8 cellular contexts compared by ENCODE assay signal in genomic region chr1:109546311-109547109, GRCh38. TPM values are rescaled to one million over a fixed set of nuclear protein-coding genes. Genes with fewer than 3 reads are reported as not detected.
DNase-seq lines count a peak whose midpoint lies in the region; ATAC-seq, FAIRE-seq and TF ChIP-seq lines count a peak whose summit lies in the region.

No MANE protein-coding gene starts in this region.

- H3K27me3 ChIP-seq in liver (ENCODE audit: control insufficient read depth in 4 of 4, insufficient read depth in 4 of 4, low read length in 3 of 4) = no peaks in the 10 kb centered on the region

- H3K9ac ChIP-seq in liver (ENCODE audit: low read depth in 1 of 2, low read length in 2 of 2) = peak overlapping the region; percentile 21 to 85

- DNase-seq in GM12891 (ENCODE audit: insufficient read length, low spot score) (peak; percentile 84), NCI-H69 (lab: John Stamatoyannopoulos, UW) (peak; percentile 86), dermis microvascular lymphatic vessel endothelial cell (ENCODE audit: low read depth in 2 of 2) (peak; percentile 85 to 89)
- DNase-seq in activated CD4-positive, alpha-beta T cell treated with anti-CD3 and anti-CD28 coated beads, Interleukin-2, amount 50 U/mL, for 24 hours (ENCODE audit: low read depth in 1 of 2, low spot score in 1 of 2) = peak; percentile 67 to 90
- DNase-seq in stimulated activated CD4-positive, alpha-beta T cell treated with anti-CD3 and anti-CD28 coated beads, Interleukin-2, amount 100 ng/mL, for 4 hours (ENCODE audit: low read depth) = peak; percentile 87

- FAIRE-seq in GM12891 (lab: Jason Lieb, UNC) = peak; percentile 84

- peak; percentile 99 to 100 for TF ChIP-seq RAD21 in liver (IDR thresholded peaks at IDR 0.05)

- peak; percentile 33 for ATAC-seq in HG03521 (IDR thresholded peaks at IDR 0.05; ENCODE audit: unreplicated experiment)
- ATAC-seq in HG03135 (IDR thresholded peaks at IDR 0.05; ENCODE audit: unreplicated experiment) = no peak

- peak; percentile 95 for TF ChIP-seq CTCF in liver (IDR thresholded peaks at IDR 0.05; ENCODE audit: low read depth, low read length, missing input control)

- H3K4me3 ChIP-seq in liver (ENCODE audit: low read depth in 1 of 3, low read length in 3 of 3) = peak overlapping the region; percentile 5 to 89 (median 87)

- WGBS in liver = 15% methylated on average over 5 of the region's 5 CpGs

- peak overlapping the region; percentile 90 to 94 for H3K27ac ChIP-seq in liver (ENCODE audit: low read depth in 1 of 2, low read length in 2 of 2)

- H3K36me3 ChIP-seq in liver (ENCODE audit: control insufficient read depth in 4 of 4, insufficient read depth in 3 of 4, low read depth in 1 of 4, low read length in 3 of 4) = no peaks in the 10 kb centered on the region

- H3K9me3 ChIP-seq in liver (ENCODE audit: control insufficient read depth in 4 of 4, low read length in 3 of 4) = no peaks in the 10 kb centered on the region

- TF ChIP-seq POLR2A in GM12891 (IDR thresholded peaks at IDR 0.05; ENCODE audit: low read depth, low read length) = no peak

- peaks cover 5 to 41% (median 29%) of the 10 kb centered on the region in 4 donors for H3K4me1 ChIP-seq in liver (ENCODE audit: control insufficient read depth in 4 of 4, insufficient read depth in 4 of 4, low read length in 3 of 4)

TF ChIP-seq in GM12891, 5 proteins besides CTCF, POLR2A, EP300 and RAD21:
- TF ChIP-seq POU2F2 (IDR thresholded peaks at IDR 0.05; ENCODE audit: low read depth, low read length) = no peak
- TF ChIP-seq SPI1 (IDR thresholded peaks at IDR 0.05; ENCODE audit: low read depth, low read length) = no peak

TF ChIP-seq in liver, 16 proteins besides CTCF, POLR2A, EP300 and RAD21:
- TF ChIP-seq SP1 (IDR thresholded peaks at IDR 0.05) (peak; percentile 26), RXRA (IDR thresholded peaks at IDR 0.05) (peak in 1 of 2 donors; percentile 26), REST (IDR thresholded peaks at IDR 0.05) (peak; percentile 40), ZBTB33 (IDR thresholded peaks at IDR 0.05) (no peak), TAF1 (conservative IDR thresholded peaks at IDR 0.05) (no peak), ATF3 (IDR thresholded peaks at IDR 0.05) (peak; percentile 45), JUND (IDR thresholded peaks at IDR 0.05) (no peak), GABPA (IDR thresholded peaks at IDR 0.05 in 1 of 2, conservative IDR thresholded peaks at IDR 0.05 in 1 of 2) (peak; percentile 46 to 75), YY1 (IDR thresholded peaks at IDR 0.05) (peak; percentile 100), HNF4A (conservative IDR thresholded peaks at IDR 0.05) (peak; percentile 37 to 64), FOXA2 (IDR thresholded peaks at IDR 0.05) (no peak), FOXA1 (IDR thresholded peaks at IDR 0.05) (no peak), EGR1 (IDR thresholded peaks at IDR 0.05; ENCODE audit: low read depth in 2 of 2) (no peak), NR2F2 (IDR thresholded peaks at IDR 0.05) (no peak), HNF4G (IDR thresholded peaks at IDR 0.05) (no peak), MAX (IDR thresholded peaks at IDR 0.05) (peak; percentile 4)

RNA-seq across cellular contexts. Expression of gene GNAI3, which starts 1.9 kb away (rescaled TPM):
- polyA plus RNA-seq in GM12891 (2012; ENCODE audit: low read depth, missing spikeins) = 4.5 TPM
- total RNA-seq in dermis microvascular lymphatic vessel endothelial cell (11.4 and 14.9 TPM in 2 replicates), liver (1 to 10 TPM; 6.4 to 6.5 TPM)
- polyA plus RNA-seq in liver = 1 to 10 TPM; 1.9 to 2.2 TPM

RNA-seq across cellular contexts. Expression of gene GPR61, which starts 6.8 kb away (rescaled TPM):
- 0.40 TPM for polyA plus RNA-seq in GM12891 (2012; ENCODE audit: low read depth, missing spikeins)
- total RNA-seq in dermis microvascular lymphatic vessel endothelial cell = 0.13 TPM in 1 of 2 replicates, not detected in the other
- total RNA-seq in liver = not detected
- polyA plus RNA-seq in liver = under 1 TPM in 1 of 2 donors, not detected in 1; 0.32 TPM

RNA-seq across cellular contexts. Expression of gene AMIGO1, which starts 37.0 kb away (rescaled TPM):
- 0.28 TPM for polyA plus RNA-seq in GM12891 (2012; ENCODE audit: low read depth, missing spikeins)
- total RNA-seq in dermis microvascular lymphatic vessel endothelial cell (0.64 and 1.0 TPM in 2 replicates), liver (1 to 10 TPM in 1 of 2 donors, under 1 TPM in 1; 0.75 to 4.6 TPM)
- 1 to 10 TPM; 1.7 to 2.0 TPM for polyA plus RNA-seq in liver

RNA-seq across cellular contexts. Expression of gene CYB561D1, which starts 52.6 kb away (rescaled TPM):
- polyA plus RNA-seq in GM12891 (2012; ENCODE audit: low read depth, missing spikeins) = 4.4 TPM
- total RNA-seq in dermis microvascular lymphatic vessel endothelial cell = 3.1 and 4.6 TPM in 2 replicates
- 1 to 10 TPM; 2.5 to 2.8 TPM for total RNA-seq in liver
- 1 to 10 TPM; 1.3 to 1.5 TPM for polyA plus RNA-seq in liver
